Comparison of ENCODE assay signal across 8 cellular contexts in genomic region chr6:24064106-24064505, GRCh38.
DNase-seq lines count a peak whose midpoint lies in the region; TF ChIP-seq lines count a peak whose summit lies in the region.

No MANE protein-coding gene starts in this region.

- H3K27ac ChIP-seq in testis, result no peak overlapping the region
- no peak overlapping the region for H3K27ac ChIP-seq in brain microvascular endothelial cell

- 61 to 62% methylated on average over 1 of the region's 1 CpG for WGBS in testis, 2 donors

- no peaks in the 10 kb centered on the region for H3K36me3 ChIP-seq in testis (ENCODE audit: low read depth, missing control alignments)
- no peaks in the 10 kb centered on the region for H3K36me3 ChIP-seq in brain microvascular endothelial cell (replicated peaks)

- in situ Hi-C loops in brain microvascular endothelial cell (cut with HindIII; ENCODE audit: low pct_ligation_motif_present, low sequenced_read_pairs), result no loop called here

- TF ChIP-seq CTCF in choroid plexus epithelial cell (conservative IDR thresholded peaks at IDR 0.05; ENCODE audit: low read depth, low read length) (peak; percentile 39), testis (IDR thresholded peaks at IDR 0.05) (no peak), brain microvascular endothelial cell (IDR thresholded peaks at IDR 0.05; ENCODE audit: low read depth, low read length, missing control alignments) (no peak)

- no peak overlapping the region for H3K4me3 ChIP-seq in choroid plexus epithelial cell (ENCODE audit: low read depth, low read length)
- H3K4me3 ChIP-seq in testis, result no peak overlapping the region
- H3K4me3 ChIP-seq in brain microvascular endothelial cell (ENCODE audit: low read depth, low read length), result no peak overlapping the region

- no peak for TF ChIP-seq POLR2A in testis (IDR thresholded peaks at IDR 0.05)

- H3K4me1 ChIP-seq in testis, result no peaks in the 10 kb centered on the region

- H3K27me3 ChIP-seq in testis, result no peaks in the 10 kb centered on the region
- H3K27me3 ChIP-seq in brain microvascular endothelial cell (replicated peaks), result no peaks in the 10 kb centered on the region

- DNase-seq in SHP77 (lab: John Stamatoyannopoulos, UW) (peak; percentile 8 to 37), SHP77 treated with DMSO at 0.1 percent for 48 hours (lab: John Stamatoyannopoulos, UW) (no peak), NCI-H345 treated with DMSO at 0.1 percent for 48 hours (lab: John Stamatoyannopoulos, UW; ENCODE audit: unreplicated experiment) (peak; percentile 16), choroid plexus epithelial cell (ENCODE audit: low read depth) (peak; percentile 25), testis (peak; percentile 26), brain microvascular endothelial cell (no peak), SIG-M5 treated with dmso at 0.1 percent for 504 hours (lab: John Stamatoyannopoulos, UW; ENCODE audit: unreplicated experiment) (no peak), A172 (ENCODE audit: low spot score) (no peak)

- H3K9me3 ChIP-seq in testis, result no peaks in the 10 kb centered on the region

- intact Hi-C loops in testis (cut with DNase I; ENCODE audit: low total_unique reads), result no loop called here

Comparison
In these comparisons a context has a peak if more than half of its experiments do, and no peak if none do; other contexts are left out.
1. DNase-seq: peak in SHP77 (2 of 2), NCI-H345 treated with DMSO at 0.1 percent for 48 hours (single experiment), choroid plexus epithelial cell (single experiment) and testis (single experiment); none in SHP77 treated with DMSO at 0.1 percent for 48 hours (single experiment), brain microvascular endothelial cell (single experiment), SIG-M5 treated with dmso at 0.1 percent for 504 hours (single experiment) and A172 (single experiment).